In the genomic region with DNA sequence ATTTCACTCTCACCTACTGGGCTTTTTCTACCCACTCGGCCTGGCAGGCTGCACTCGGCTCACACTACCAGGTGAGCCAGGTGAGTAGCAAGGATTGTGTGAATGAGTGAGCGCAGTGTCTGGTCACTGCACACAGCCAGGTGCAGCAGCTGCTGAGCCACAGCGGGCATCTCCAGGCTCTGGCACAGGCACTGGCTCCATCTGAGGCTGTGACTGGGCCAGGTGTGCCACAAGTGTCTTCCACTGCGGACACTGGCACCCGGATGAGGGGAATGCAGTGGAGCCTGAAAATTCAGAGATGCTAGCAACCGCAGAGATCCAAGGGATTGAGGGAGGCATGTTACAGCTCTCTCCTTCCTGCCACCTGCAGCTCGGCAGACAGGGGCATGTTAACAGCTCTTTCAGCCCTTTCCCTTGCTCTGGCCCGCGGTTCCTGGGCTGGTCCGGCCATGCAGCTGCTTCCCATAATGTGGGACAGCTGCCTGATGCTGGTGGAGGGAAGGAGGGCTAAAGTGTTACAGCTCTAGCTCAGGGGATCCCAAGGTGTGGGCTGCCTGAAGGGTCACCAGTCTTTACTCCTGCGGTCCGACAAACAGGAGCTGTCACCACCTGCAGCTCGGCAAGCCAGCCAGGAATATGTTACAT, we compare ENCODE assay signal across 26 cellular contexts.
"Had no signal": no experiment of that assay in that cellular context is flagged by ENCODE, and none has a peak within 500 bp of the region (broad histone marks: within the 10 kb centered on the region; RNA-seq: fewer than 3 reads in every experiment).

No MANE protein-coding gene starts in this region.

- H3K4me2 ChIP-seq: KMS-11, SK-N-SH had no signal

- H3K4me3 ChIP-seq: adrenal gland, Peyer's patch, SJCRH30 had no signal

- H3K27ac ChIP-seq: adrenal gland, KMS-11, Peyer's patch, RWPE1, SJCRH30 had no signal

- H3K9me3 ChIP-seq: adrenal gland, Peyer's patch, SJCRH30, SK-N-SH had no signal

- H3K4me1 ChIP-seq: adrenal gland, Peyer's patch, SJCRH30 had no signal

- ATAC-seq: activated CD8-positive, alpha-beta T cell treated with anti-CD3 and anti-CD28 coated beads, Interleukin-2, amount 10 ng/mL, durations not matched to agents 7 days and 5 days; WTC11 had no signal

- H3K27me3 ChIP-seq: adrenal gland, Peyer's patch, SJCRH30 had no signal

- H3K9ac ChIP-seq: KMS-11, SK-N-SH had no signal

- H3K36me3 ChIP-seq: adrenal gland, Peyer's patch, SJCRH30 had no signal

- DNase-seq: activated CD4-positive, alpha-beta T cell treated with anti-CD3 and anti-CD28 coated beads for 48 hours; activated CD4-positive, alpha-beta T cell treated with anti-CD3 and anti-CD28 coated beads, Interleukin-2, amount 50 U/mL, for 4 hours; activated CD4-positive, CD25-positive, alpha-beta regulatory T cell treated with anti-CD3 and anti-CD28 coated beads, Interleukin-2, amount 50 U/mL, for 72 hours; activated CD8-positive, alpha-beta memory T cell treated with anti-CD3 and anti-CD28 coated beads, Interleukin-2, amount 50 U/mL, for 48 hours; activated CD8-positive, alpha-beta T cell treated with anti-CD3 and anti-CD28 coated beads, Interleukin-2, amount 10 ng/mL, durations not matched to agents 7 days and 5 days; activated naive CD4-positive, alpha-beta T cell treated with anti-CD3 and anti-CD28 coated beads, Interleukin-2, amount 50 U/mL, for 16 hours; activated naive CD8-positive, alpha-beta T cell treated with anti-CD3 and anti-CD28 coated beads, Interleukin-2, amount 10 ng/mL, durations not matched to agents 7 days and 5 days; activated T-cell treated with anti-CD3 and anti-CD28 coated beads, Interleukin-2, amount 50 U/mL, for 1 hour; adrenal gland; anterior cingulate cortex; NCI-H1092; NCI-H1417; NCI-H2029; NCI-H2107; NCI-H510A treated with DMSO at 0.1 percent for 48 hours; NCI-H748 treated with DMSO at 0.1 percent for 48 hours; NK-92 treated with Interleukin-12 subunit alpha and Interleukin-12 subunit beta, amount 100 ng/mL, for 24 hours; OCI-M1; Right ventricle myocardium superior; SJCRH30; SK-N-SH; SW 1271 had no signal
